12 cellular contexts compared by ENCODE assay signal in the genomic region with DNA sequence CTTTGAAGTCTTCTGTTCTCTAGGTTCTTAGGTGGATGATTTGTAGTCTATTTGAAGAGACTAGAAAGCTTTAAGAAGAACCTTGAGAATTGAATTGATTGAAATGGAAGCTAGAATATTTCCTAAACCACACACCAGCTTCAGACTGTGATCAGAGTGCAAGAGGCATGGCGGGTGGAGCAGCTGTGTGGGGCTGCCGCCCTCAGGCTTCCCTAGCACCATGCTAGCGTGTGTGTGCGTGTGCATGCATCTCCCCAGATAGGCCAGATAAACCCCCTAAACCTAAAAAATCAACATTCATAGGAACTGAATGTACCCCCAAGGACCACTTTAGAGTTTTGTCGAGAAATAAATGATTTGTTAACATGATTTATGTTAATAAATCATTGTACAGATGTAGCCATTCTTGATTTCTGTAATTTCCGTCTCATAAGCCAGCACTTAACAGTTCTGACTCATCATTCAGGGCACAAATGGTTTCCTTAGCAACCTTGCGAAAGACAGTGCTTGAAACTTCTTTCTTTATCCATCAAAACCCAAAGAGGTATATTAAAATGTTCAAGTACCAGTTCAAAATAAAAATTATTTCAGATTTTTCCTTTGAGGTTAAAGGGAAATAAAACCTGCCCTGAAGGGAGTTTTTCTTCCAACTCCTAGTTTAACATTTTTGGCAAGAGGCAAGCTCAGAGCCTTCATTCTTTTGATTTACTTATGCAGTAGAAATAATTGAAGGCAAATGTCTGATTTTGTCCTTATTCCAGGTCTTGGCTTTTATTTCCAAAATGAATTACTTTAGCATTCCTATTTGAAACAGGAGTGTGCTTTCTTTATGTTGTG.
A peak's percentile ranks its signal among the peaks of the same experiment; 100 is the strongest.
DNase-seq lines count a peak whose midpoint lies in the region; ATAC-seq and TF ChIP-seq lines count a peak whose summit lies in the region.
"Had no signal": no experiment of that assay in that cellular context is flagged by ENCODE, and none has a peak within 500 bp of the region (broad histone marks: within the 10 kb centered on the region; RNA-seq: fewer than 3 reads in every experiment).

No MANE protein-coding gene starts in this region.

- in situ Hi-C loops in GM13977 (cut with MboI; ENCODE audit: low pct_unique_long_range_greater_than_20kb, low sequenced_read_pairs, unreplicated experiment): no loop called here

- no peak for TF ChIP-seq CTCF in GM13977 (IDR thresholded peaks at IDR 0.05; ENCODE audit: extremely low read depth, insufficient read depth, missing control alignments)

- TF ChIP-seq POLR2A in GM18505 (IDR thresholded peaks at IDR 0.05; ENCODE audit: borderline replicate concordance, extremely low read depth, insufficient read depth, insufficient read length): no peak

- DNase-seq in AG08396 (ENCODE audit: low spot score) (peak; percentile 58), HT1080 (ENCODE audit: low read depth) (peak; percentile 29), astrocyte of the hippocampus (ENCODE audit: low read depth, low spot score) (peak; percentile 65), iris pigment epithelial cell (ENCODE audit: low read depth) (peak; percentile 88), GM13977 (ENCODE audit: low spot score) (no peak), T1000 (lab: John Stamatoyannopoulos, UW) (no peak), NCI-H69 (lab: John Stamatoyannopoulos, UW) (no peak)
- DNase-seq: activated T-cell treated with anti-CD3 and anti-CD28 coated beads, Interleukin-2, amount 50 U/mL, for 48 hours; Caco-2; kidney glomerular epithelial cell; NCI-H2107 had no signal

- no peak for ATAC-seq in GM18505 (IDR thresholded peaks at IDR 0.05; ENCODE audit: unreplicated experiment)

Comparison
In these comparisons a context has a peak if more than half of its experiments do, and no peak if none do; other contexts are left out.
1. DNase-seq: peak in AG08396 (single experiment), HT1080 (single experiment), astrocyte of the hippocampus (single experiment) and iris pigment epithelial cell (single experiment); none in GM13977 (single experiment), T1000 (single experiment) and NCI-H69 (single experiment).